31 cellular contexts compared by ENCODE assay signal in genomic region chr5:65992630-65993029, GRCh38.
"Had no signal": no experiment of that assay in that cellular context is flagged by ENCODE, and none has a peak within 500 bp of the region (broad histone marks: within the 10 kb centered on the region; RNA-seq: fewer than 3 reads in every experiment).

No MANE protein-coding gene starts in this region.

- H3K27me3 Mint-ChIP-seq: activated CD4-positive, alpha-beta memory T cell treated with anti-CD3 and anti-CD28 coated beads, Interleukin-2, amount 10 ng/mL, durations not matched to agents 7 days and 5 days; activated CD4-positive, alpha-beta T cell treated with anti-CD3 and anti-CD28 coated beads, Interleukin-2, amount 10 ng/mL, durations not matched to agents 7 days and 5 days; activated naive CD4-positive, alpha-beta T cell treated with anti-CD3 and anti-CD28 coated beads, Interleukin-2, amount 10 ng/mL, durations not matched to agents 7 days and 5 days; activated naive CD8-positive, alpha-beta T cell treated with anti-CD3 and anti-CD28 coated beads, Interleukin-2, amount 50 U/mL, for 24 hours; activated T-cell treated with anti-CD3 and anti-CD28 coated beads, Interleukin-2, amount 50 U/mL, for 24 hours; effector memory CD8-positive, alpha-beta T cell had no signal

- H3K27ac Mint-ChIP-seq: activated CD4-positive, alpha-beta memory T cell treated with anti-CD3 and anti-CD28 coated beads, Interleukin-2, amount 10 ng/mL, durations not matched to agents 7 days and 5 days; activated CD4-positive, alpha-beta T cell treated with anti-CD3 and anti-CD28 coated beads, Interleukin-2, amount 10 ng/mL, durations not matched to agents 7 days and 5 days; activated naive CD4-positive, alpha-beta T cell treated with anti-CD3 and anti-CD28 coated beads, Interleukin-2, amount 10 ng/mL, durations not matched to agents 7 days and 5 days; activated naive CD4-positive, alpha-beta T cell treated with anti-CD3 and anti-CD28 coated beads, Interleukin-2, amount 50 U/mL, for 72 hours; activated naive CD8-positive, alpha-beta T cell treated with anti-CD3 and anti-CD28 coated beads, Interleukin-2, amount 50 U/mL, for 24 hours; activated T-cell treated with anti-CD3 and anti-CD28 coated beads, Interleukin-2, amount 50 U/mL, for 24 hours; activated T-cell treated with anti-CD3 and anti-CD28 coated beads, Interleukin-2, amount 50 U/mL, for 72 hours had no signal

- DNase-seq: activated CD4-positive, alpha-beta memory T cell treated with anti-CD3 and anti-CD28 coated beads, Interleukin-2, amount 10 ng/mL, durations not matched to agents 7 days and 5 days; activated CD4-positive, alpha-beta T cell treated with anti-CD3 and anti-CD28 coated beads for 1 hour; activated CD4-positive, alpha-beta T cell treated with anti-CD3 and anti-CD28 coated beads for 4 hours; activated CD4-positive, alpha-beta T cell treated with anti-CD3 and anti-CD28 coated beads, Interleukin-2, amount 10 ng/mL, durations not matched to agents 7 days and 5 days; activated CD4-positive, alpha-beta T cell treated with anti-CD3 and anti-CD28 coated beads, Interleukin-2, amount 50 U/mL, for 4 hours; activated CD8-positive, alpha-beta memory T cell treated with anti-CD3 and anti-CD28 coated beads, Interleukin-2, amount 50 U/mL, for 48 hours; activated gamma-delta T cell; activated naive CD4-positive, alpha-beta T cell; activated naive CD4-positive, alpha-beta T cell treated with anti-CD3 and anti-CD28 coated beads, Interleukin-2, amount 10 ng/mL, durations not matched to agents 7 days and 5 days; activated naive CD8-positive, alpha-beta T cell treated with anti-CD3 and anti-CD28 coated beads, Interleukin-2, amount 50 U/mL, for 24 hours; activated T-cell treated with anti-CD3 and anti-CD28 coated beads for 4 hours; activated T-cell treated with anti-CD3 and anti-CD28 coated beads, Interleukin-2, amount 50 U/mL, for 24 hours; activated T-cell treated with anti-CD3 and anti-CD28 coated beads, Interleukin-2, amount 50 U/mL, for 72 hours; adrenal gland; amygdala; aorta; body of pancreas; caudate nucleus; cortex of kidney; dermis blood vessel endothelial cell; effector CD4-positive, alpha-beta T cell; effector memory CD8-positive, alpha-beta T cell; erythroblast; foreskin keratinocyte; gastrocnemius medialis; glutamatergic neuron; heart left ventricle; T-helper 1 cell; T-helper 2 cell had no signal

- H3K4me3 Mint-ChIP-seq: activated CD4-positive, alpha-beta memory T cell treated with anti-CD3 and anti-CD28 coated beads, Interleukin-2, amount 10 ng/mL, durations not matched to agents 7 days and 5 days; activated CD4-positive, alpha-beta T cell treated with anti-CD3 and anti-CD28 coated beads, Interleukin-2, amount 10 ng/mL, durations not matched to agents 7 days and 5 days; activated naive CD4-positive, alpha-beta T cell treated with anti-CD3 and anti-CD28 coated beads, Interleukin-2, amount 10 ng/mL, durations not matched to agents 7 days and 5 days; activated naive CD8-positive, alpha-beta T cell treated with anti-CD3 and anti-CD28 coated beads, Interleukin-2, amount 50 U/mL, for 24 hours; activated T-cell treated with anti-CD3 and anti-CD28 coated beads, Interleukin-2, amount 50 U/mL, for 24 hours; activated T-cell treated with anti-CD3 and anti-CD28 coated beads, Interleukin-2, amount 50 U/mL, for 72 hours; effector memory CD8-positive, alpha-beta T cell had no signal

- H3K4me3 ChIP-seq: adrenal gland, body of pancreas, esophagus muscularis mucosa, gastrocnemius medialis, heart left ventricle had no signal

- H3K27ac ChIP-seq: adrenal gland, body of pancreas, esophagus muscularis mucosa, foreskin keratinocyte, gastrocnemius medialis, heart left ventricle had no signal

- ATAC-seq: activated naive CD4-positive, alpha-beta T cell treated with anti-CD3 and anti-CD28 coated beads, Interleukin-2, amount 50 U/mL, for 72 hours; activated naive CD8-positive, alpha-beta T cell treated with anti-CD3 and anti-CD28 coated beads, Interleukin-2, amount 50 U/mL, for 24 hours; activated T-cell treated with anti-CD3 and anti-CD28 coated beads, Interleukin-2, amount 50 U/mL, for 72 hours; body of pancreas; effector memory CD8-positive, alpha-beta T cell; foreskin keratinocyte; gastrocnemius medialis; heart left ventricle had no signal

- H3K4me1 ChIP-seq: adrenal gland, body of pancreas, gastrocnemius medialis, heart left ventricle had no signal

- H3K9me3 ChIP-seq: adrenal gland, body of pancreas, esophagus muscularis mucosa, gastrocnemius medialis, heart left ventricle had no signal

- H3K27me3 ChIP-seq: adrenal gland, body of pancreas, esophagus muscularis mucosa, foreskin keratinocyte, gastrocnemius medialis, heart left ventricle had no signal

- H3K9me3 Mint-ChIP-seq: activated CD4-positive, alpha-beta memory T cell treated with anti-CD3 and anti-CD28 coated beads, Interleukin-2, amount 10 ng/mL, durations not matched to agents 7 days and 5 days; activated CD4-positive, alpha-beta T cell treated with anti-CD3 and anti-CD28 coated beads, Interleukin-2, amount 10 ng/mL, durations not matched to agents 7 days and 5 days; activated naive CD4-positive, alpha-beta T cell treated with anti-CD3 and anti-CD28 coated beads, Interleukin-2, amount 10 ng/mL, durations not matched to agents 7 days and 5 days; activated naive CD4-positive, alpha-beta T cell treated with anti-CD3 and anti-CD28 coated beads, Interleukin-2, amount 50 U/mL, for 72 hours; activated naive CD8-positive, alpha-beta T cell treated with anti-CD3 and anti-CD28 coated beads, Interleukin-2, amount 50 U/mL, for 24 hours; activated T-cell treated with anti-CD3 and anti-CD28 coated beads, Interleukin-2, amount 50 U/mL, for 24 hours; activated T-cell treated with anti-CD3 and anti-CD28 coated beads, Interleukin-2, amount 50 U/mL, for 72 hours; effector memory CD8-positive, alpha-beta T cell had no signal
